28 cellular contexts compared by ENCODE assay signal in genomic region chr5:2310946-2311345, GRCh38.
"Had no signal": no experiment of that assay in that cellular context is flagged by ENCODE, and none has a peak within 500 bp of the region (broad histone marks: within the 10 kb centered on the region; RNA-seq: fewer than 3 reads in every experiment).

No MANE protein-coding gene starts in this region.

- H3K4me1 ChIP-seq: heart right ventricle, left lung, parathyroid adenoma, right atrium auricular region, right lobe of liver, stomach, tibial artery, uterus had no signal

- H3K4me1 Mint-ChIP-seq: naive B cell; stimulated activated naive B cell treated with anti-CD40 and anti-IgM and Interleukin-4, amounts not matched to agents 10 μg/mL and 1 μg/mL and 100 μg/mL, for 72 hours had no signal

- H3K36me3 Mint-ChIP-seq: mesothelial cell of epicardium; natural killer cell; stimulated activated naive B cell treated with anti-CD40 and anti-IgM and Interleukin-4, amounts not matched to agents 10 μg/mL and 1 μg/mL and 100 μg/mL, for 72 hours had no signal

- H3K9me3 ChIP-seq: neutrophil, right lobe of liver, thoracic aorta, uterus had no signal

- ATAC-seq: heart right ventricle; left colon; left lung; natural killer cell; right lobe of liver; stimulated activated naive B cell treated with anti-CD40 and anti-IgM and Interleukin-4, amounts not matched to agents 10 μg/mL and 1 μg/mL and 100 μg/mL, for 72 hours; stimulated activated naive CD8-positive, alpha-beta T cell treated with anti-CD3 and anti-CD28 coated beads, Interleukin-15, Interleukin-2, amounts not matched to agents 100 U/mL and 50 U/mL, for 24 hours had no signal

- H3K27ac Mint-ChIP-seq: mesothelial cell of epicardium; natural killer cell; progenitor cell of endocrine pancreas; stimulated activated naive B cell treated with anti-CD40 and anti-IgM and Interleukin-4, amounts not matched to agents 10 μg/mL and 1 μg/mL and 100 μg/mL, for 72 hours had no signal

- H3K4me3 ChIP-seq: heart right ventricle, hepatocyte, left lung, lung, right atrium auricular region, right lobe of liver, smooth muscle cell, stomach, thoracic aorta, tibial artery, uterus had no signal

- H3K4me3 Mint-ChIP-seq: mesothelial cell of epicardium; naive B cell; natural killer cell; stimulated activated naive B cell treated with anti-CD40 and anti-IgM and Interleukin-4, amounts not matched to agents 10 μg/mL and 1 μg/mL and 100 μg/mL, for 72 hours had no signal

- DNase-seq: heart right ventricle; kidney; left colon; mesendoderm; naive B cell; natural killer cell; occipital lobe; right lobe of liver; stimulated activated CD4-positive, alpha-beta T cell treated with anti-CD3 and anti-CD28 coated beads, Interleukin-1b, Interleukin-23, amount 100 ng/mL, for 48 hours; stimulated activated CD4-positive, alpha-beta T cell treated with anti-CD3 and anti-CD28 coated beads, Interleukin-2, amount 100 ng/mL, for 48 hours; stimulated activated CD4-positive, alpha-beta T cell treated with anti-CD3 and anti-CD28 coated beads, Interleukin-4, amount 100 ng/mL, for 4 hours; stimulated activated CD8-positive, alpha-beta memory T cell treated with anti-CD3 and anti-CD28 coated beads, Interleukin-4, amount 100 ng/mL, for 48 hours; stimulated activated naive B cell treated with anti-CD40 and anti-IgM and Interleukin-4, amounts not matched to agents 10 μg/mL and 1 μg/mL and 100 μg/mL, for 72 hours; stimulated activated naive CD8-positive, alpha-beta T cell treated with anti-CD3 and anti-CD28 coated beads, Interleukin-15, Interleukin-2, amounts not matched to agents 100 U/mL and 50 U/mL, for 24 hours; stomach; trophoblast cell; uterus had no signal

- H3K27ac ChIP-seq: heart right ventricle, hepatocyte, left lung, neutrophil, parathyroid adenoma, right atrium auricular region, right lobe of liver, stomach, thoracic aorta, tibial artery, uterus had no signal

- H3K27me3 Mint-ChIP-seq: naive B cell; stimulated activated naive B cell treated with anti-CD40 and anti-IgM and Interleukin-4, amounts not matched to agents 10 μg/mL and 1 μg/mL and 100 μg/mL, for 72 hours had no signal

- H3K27me3 ChIP-seq: heart right ventricle, hepatocyte, left lung, neutrophil, right atrium auricular region, right lobe of liver, stomach, tibial artery, uterus had no signal

- H3K36me3 ChIP-seq: heart right ventricle, left lung, neutrophil, right atrium auricular region, right lobe of liver, stomach, thoracic aorta, tibial artery, uterus had no signal

- FAIRE-seq: kidney had no signal
